ENCODE assay signal across 1 cellular context in the genomic region with DNA sequence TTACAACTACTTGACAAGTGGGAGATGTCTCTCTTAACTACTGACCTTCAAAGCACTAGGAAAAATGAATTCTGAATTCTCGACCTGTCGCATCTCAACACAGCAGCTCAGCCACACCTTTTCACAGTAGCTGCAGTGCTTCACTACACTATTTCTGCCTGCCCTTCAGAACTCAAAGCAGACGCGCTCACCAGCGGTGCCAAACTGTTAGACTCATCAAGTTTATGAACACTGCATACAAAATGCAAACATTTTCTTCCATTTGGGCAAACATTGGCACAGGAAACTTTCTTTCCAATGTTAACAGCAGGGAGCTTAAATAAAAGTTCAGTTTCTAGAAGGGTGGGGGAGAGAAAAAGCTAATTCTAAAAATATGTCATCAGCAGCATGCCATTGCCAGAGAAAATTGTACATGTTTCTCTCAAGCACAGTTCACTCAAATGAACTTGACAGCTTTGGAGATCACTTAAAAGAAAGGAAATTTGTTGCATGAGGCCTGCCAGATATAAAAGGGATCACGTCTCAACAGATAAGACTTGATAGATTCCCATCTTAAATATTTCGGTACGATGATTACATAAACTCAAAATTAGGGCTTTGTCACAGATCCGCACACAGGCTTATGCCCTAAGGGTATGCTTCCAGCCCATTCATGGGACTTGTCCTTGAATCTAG.
TF ChIP-seq lines count a peak whose summit lies in the region.

No MANE protein-coding gene starts in this region.

TF ChIP-seq in HEK293, 187 proteins besides CTCF, POLR2A, EP300 and RAD21 (continued from another document and continues in another):
- TF ChIP-seq, protein P1, sequence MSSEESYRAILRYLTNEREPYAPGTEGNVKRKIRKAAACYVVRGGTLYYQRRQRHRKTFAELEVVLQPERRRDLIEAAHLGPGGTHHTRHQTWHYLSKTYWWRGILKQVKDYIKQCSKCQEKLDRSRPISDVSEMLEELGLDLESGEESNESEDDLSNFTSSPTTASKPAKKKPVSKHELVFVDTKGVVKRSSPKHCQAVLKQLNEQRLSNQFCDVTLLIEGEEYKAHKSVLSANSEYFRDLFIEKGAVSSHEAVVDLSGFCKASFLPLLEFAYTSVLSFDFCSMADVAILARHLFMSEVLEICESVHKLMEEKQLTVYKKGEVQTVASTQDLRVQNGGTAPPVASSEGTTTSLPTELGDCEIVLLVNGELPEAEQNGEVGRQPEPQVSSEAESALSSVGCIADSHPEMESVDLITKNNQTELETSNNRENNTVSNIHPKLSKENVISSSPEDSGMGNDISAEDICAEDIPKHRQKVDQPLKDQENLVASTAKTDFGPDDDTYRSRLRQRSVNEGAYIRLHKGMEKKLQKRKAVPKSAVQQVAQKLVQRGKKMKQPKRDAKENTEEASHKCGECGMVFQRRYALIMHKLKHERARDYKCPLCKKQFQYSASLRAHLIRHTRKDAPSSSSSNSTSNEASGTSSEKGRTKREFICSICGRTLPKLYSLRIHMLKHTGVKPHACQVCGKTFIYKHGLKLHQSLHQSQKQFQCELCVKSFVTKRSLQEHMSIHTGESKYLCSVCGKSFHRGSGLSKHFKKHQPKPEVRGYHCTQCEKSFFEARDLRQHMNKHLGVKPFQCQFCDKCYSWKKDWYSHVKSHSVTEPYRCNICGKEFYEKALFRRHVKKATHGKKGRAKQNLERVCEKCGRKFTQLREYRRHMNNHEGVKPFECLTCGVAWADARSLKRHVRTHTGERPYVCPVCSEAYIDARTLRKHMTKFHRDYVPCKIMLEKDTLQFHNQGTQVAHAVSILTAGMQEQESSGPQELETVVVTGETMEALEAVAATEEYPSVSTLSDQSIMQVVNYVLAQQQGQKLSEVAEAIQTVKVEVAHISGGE (tag by site-specific recombination; conservative IDR thresholded peaks at IDR 0.05; ENCODE audit: low read depth) = no peak
- TF ChIP-seq ZNF473 (tag by site-specific recombination; IDR thresholded peaks at IDR 0.05) (no peak), ZNF350 (tag by site-specific recombination; IDR thresholded peaks at IDR 0.05) (no peak), ZNF23 (tag by site-specific recombination; IDR thresholded peaks at IDR 0.05; ENCODE audit: borderline replicate concordance) (no peak), KLF8 (tag by site-specific recombination; IDR thresholded peaks at IDR 0.05) (no peak), ZBTB8A (tag by site-specific recombination; IDR thresholded peaks at IDR 0.05) (peak; percentile 37; the same call in 1 of the 2 replicates), ZNF624 (tag by site-specific recombination; IDR thresholded peaks at IDR 0.05) (no peak), ZSCAN16 (tag by site-specific recombination; IDR thresholded peaks at IDR 0.05) (no peak), ZNF366 (tag by site-specific recombination; conservative IDR thresholded peaks at IDR 0.05) (peak; percentile 46), SALL2 (tag by site-specific recombination; IDR thresholded peaks at IDR 0.05; ENCODE audit: borderline replicate concordance) (no peak), ZNF837 (tag by site-specific recombination; IDR thresholded peaks at IDR 0.05) (no peak), ZXDB (tag by site-specific recombination; IDR thresholded peaks at IDR 0.05) (0 out of 2 replicates have a peak, but pooled peaks have one; percentile 29), ZNF629 (tag by site-specific recombination; IDR thresholded peaks at IDR 0.05) (no peak), ZBTB20 (tag by site-specific recombination; IDR thresholded peaks at IDR 0.05) (no peak), ZNF404 (tag by site-specific recombination; IDR thresholded peaks at IDR 0.05) (no peak), ZNF501 (tag by site-specific recombination; IDR thresholded peaks at IDR 0.05) (no peak), ZNF202 (tag by site-specific recombination; IDR thresholded peaks at IDR 0.05; ENCODE audit: borderline replicate concordance) (no peak), ZNF677 (tag by site-specific recombination; IDR thresholded peaks at IDR 0.05) (no peak), ZFHX2 (tag by site-specific recombination; conservative IDR thresholded peaks at IDR 0.05) (no peak), ZNF776 (tag by site-specific recombination; IDR thresholded peaks at IDR 0.05; ENCODE audit: borderline replicate concordance) (no peak), ZNF239 (tag by site-specific recombination; IDR thresholded peaks at IDR 0.05) (no peak), ZNF426 (tag by site-specific recombination; IDR thresholded peaks at IDR 0.05) (no peak), ZNF433 (tag by site-specific recombination; IDR thresholded peaks at IDR 0.05; ENCODE audit: low read depth) (no peak), ZNF335 (tag by site-specific recombination; conservative IDR thresholded peaks at IDR 0.05) (no peak), ZNF24 (tag by site-specific recombination; IDR thresholded peaks at IDR 0.05) (no peak), ZBTB48 (tag by site-specific recombination; IDR thresholded peaks at IDR 0.05) (no peak), ZNF549 (tag by site-specific recombination; IDR thresholded peaks at IDR 0.05) (no peak), ZNF626 (tag by site-specific recombination; IDR thresholded peaks at IDR 0.05) (no peak), ZNF16 (tag by site-specific recombination; IDR thresholded peaks at IDR 0.05; ENCODE audit: low read depth) (no peak), ZNF610 (tag by site-specific recombination; IDR thresholded peaks at IDR 0.05; ENCODE audit: borderline replicate concordance) (no peak), MEIS1 (CRISPR knock-in tag; IDR thresholded peaks at IDR 0.05; ENCODE audit: borderline replicate concordance) (no peak), IKZF3 (tag by site-specific recombination; IDR thresholded peaks at IDR 0.05) (peak; percentile 19; the same call in 1 of the 2 replicates), SP3 (tag by site-specific recombination; IDR thresholded peaks at IDR 0.05) (no peak), OSR2 (tag by site-specific recombination; IDR thresholded peaks at IDR 0.05) (peak; percentile 6; the same call in 1 of the 2 replicates), GFI1B (tag by site-specific recombination; IDR thresholded peaks at IDR 0.05) (no peak)
- TF ChIP-seq, protein P2, sequence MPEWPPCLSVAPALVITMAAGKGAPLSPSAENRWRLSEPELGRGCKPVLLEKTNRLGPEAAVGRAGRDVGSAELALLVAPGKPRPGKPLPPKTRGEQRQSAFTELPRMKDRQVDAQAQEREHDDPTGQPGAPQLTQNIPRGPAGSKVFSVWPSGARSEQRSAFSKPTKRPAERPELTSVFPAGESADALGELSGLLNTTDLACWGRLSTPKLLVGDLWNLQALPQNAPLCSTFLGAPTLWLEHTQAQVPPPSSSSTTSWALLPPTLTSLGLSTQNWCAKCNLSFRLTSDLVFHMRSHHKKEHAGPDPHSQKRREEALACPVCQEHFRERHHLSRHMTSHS (tag by site-specific recombination; IDR thresholded peaks at IDR 0.05) = no peak
- TF ChIP-seq, protein P3, sequence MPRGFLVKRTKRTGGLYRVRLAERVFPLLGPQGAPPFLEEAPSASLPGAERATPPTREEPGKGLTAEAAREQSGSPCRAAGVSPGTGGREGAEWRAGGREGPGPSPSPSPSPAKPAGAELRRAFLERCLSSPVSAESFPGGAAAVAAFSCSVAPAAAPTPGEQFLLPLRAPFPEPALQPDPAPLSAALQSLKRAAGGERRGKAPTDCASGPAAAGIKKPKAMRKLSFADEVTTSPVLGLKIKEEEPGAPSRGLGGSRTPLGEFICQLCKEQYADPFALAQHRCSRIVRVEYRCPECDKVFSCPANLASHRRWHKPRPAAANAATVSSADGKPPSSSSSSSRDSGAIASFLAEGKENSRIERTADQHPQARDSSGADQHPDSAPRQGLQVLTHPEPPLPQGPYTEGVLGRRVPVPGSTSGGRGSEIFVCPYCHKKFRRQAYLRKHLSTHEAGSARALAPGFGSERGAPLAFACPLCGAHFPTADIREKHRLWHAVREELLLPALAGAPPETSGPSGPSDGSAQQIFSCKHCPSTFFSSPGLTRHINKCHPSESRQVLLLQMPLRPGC (tag by site-specific recombination; IDR thresholded peaks at IDR 0.05) = no peak
- TF ChIP-seq, protein P4, sequence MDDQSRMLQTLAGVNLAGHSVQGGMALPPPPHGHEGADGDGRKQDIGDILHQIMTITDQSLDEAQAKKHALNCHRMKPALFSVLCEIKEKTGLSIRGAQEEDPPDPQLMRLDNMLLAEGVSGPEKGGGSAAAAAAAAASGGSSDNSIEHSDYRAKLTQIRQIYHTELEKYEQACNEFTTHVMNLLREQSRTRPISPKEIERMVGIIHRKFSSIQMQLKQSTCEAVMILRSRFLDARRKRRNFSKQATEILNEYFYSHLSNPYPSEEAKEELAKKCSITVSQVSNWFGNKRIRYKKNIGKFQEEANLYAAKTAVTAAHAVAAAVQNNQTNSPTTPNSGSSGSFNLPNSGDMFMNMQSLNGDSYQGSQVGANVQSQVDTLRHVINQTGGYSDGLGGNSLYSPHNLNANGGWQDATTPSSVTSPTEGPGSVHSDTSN (CRISPR knock-in tag; IDR thresholded peaks at IDR 0.05) = no peak
- TF ChIP-seq, protein P5, sequence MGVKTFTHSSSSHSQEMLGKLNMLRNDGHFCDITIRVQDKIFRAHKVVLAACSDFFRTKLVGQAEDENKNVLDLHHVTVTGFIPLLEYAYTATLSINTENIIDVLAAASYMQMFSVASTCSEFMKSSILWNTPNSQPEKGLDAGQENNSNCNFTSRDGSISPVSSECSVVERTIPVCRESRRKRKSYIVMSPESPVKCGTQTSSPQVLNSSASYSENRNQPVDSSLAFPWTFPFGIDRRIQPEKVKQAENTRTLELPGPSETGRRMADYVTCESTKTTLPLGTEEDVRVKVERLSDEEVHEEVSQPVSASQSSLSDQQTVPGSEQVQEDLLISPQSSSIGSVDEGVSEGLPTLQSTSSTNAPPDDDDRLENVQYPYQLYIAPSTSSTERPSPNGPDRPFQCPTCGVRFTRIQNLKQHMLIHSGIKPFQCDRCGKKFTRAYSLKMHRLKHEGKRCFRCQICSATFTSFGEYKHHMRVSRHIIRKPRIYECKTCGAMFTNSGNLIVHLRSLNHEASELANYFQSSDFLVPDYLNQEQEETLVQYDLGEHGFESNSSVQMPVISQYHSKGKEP (tag by site-specific recombination; IDR thresholded peaks at IDR 0.05) = no peak
- TF ChIP-seq, protein P6, sequence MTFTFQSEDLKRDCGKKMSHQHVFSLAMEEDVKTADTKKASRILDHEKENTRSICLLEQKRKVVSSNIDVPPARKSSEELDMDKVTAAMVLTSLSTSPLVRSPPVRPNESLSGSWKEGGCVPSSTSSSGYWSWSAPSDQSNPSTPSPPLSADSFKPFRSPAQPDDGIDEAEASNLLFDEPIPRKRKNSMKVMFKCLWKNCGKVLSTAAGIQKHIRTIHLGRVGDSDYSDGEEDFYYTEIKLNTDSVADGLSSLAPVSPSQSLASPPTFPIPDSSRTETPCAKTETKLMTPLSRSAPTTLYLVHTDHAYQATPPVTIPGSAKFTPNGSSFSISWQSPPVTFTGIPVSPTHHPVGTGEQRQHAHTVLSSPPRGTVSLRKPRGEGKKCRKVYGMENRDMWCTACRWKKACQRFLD (tag by site-specific recombination; IDR thresholded peaks at IDR 0.05) = no peak
- TF ChIP-seq, protein P7, sequence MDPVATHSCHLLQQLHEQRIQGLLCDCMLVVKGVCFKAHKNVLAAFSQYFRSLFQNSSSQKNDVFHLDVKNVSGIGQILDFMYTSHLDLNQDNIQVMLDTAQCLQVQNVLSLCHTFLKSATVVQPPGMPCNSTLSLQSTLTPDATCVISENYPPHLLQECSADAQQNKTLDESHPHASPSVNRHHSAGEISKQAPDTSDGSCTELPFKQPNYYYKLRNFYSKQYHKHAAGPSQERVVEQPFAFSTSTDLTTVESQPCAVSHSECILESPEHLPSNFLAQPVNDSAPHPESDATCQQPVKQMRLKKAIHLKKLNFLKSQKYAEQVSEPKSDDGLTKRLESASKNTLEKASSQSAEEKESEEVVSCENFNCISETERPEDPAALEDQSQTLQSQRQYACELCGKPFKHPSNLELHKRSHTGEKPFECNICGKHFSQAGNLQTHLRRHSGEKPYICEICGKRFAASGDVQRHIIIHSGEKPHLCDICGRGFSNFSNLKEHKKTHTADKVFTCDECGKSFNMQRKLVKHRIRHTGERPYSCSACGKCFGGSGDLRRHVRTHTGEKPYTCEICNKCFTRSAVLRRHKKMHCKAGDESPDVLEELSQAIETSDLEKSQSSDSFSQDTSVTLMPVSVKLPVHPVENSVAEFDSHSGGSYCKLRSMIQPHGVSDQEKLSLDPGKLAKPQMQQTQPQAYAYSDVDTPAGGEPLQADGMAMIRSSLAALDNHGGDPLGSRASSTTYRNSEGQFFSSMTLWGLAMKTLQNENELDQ (tag by site-specific recombination; IDR thresholded peaks at IDR 0.05; ENCODE audit: low read depth) = no peak
- TF ChIP-seq, protein P8, sequence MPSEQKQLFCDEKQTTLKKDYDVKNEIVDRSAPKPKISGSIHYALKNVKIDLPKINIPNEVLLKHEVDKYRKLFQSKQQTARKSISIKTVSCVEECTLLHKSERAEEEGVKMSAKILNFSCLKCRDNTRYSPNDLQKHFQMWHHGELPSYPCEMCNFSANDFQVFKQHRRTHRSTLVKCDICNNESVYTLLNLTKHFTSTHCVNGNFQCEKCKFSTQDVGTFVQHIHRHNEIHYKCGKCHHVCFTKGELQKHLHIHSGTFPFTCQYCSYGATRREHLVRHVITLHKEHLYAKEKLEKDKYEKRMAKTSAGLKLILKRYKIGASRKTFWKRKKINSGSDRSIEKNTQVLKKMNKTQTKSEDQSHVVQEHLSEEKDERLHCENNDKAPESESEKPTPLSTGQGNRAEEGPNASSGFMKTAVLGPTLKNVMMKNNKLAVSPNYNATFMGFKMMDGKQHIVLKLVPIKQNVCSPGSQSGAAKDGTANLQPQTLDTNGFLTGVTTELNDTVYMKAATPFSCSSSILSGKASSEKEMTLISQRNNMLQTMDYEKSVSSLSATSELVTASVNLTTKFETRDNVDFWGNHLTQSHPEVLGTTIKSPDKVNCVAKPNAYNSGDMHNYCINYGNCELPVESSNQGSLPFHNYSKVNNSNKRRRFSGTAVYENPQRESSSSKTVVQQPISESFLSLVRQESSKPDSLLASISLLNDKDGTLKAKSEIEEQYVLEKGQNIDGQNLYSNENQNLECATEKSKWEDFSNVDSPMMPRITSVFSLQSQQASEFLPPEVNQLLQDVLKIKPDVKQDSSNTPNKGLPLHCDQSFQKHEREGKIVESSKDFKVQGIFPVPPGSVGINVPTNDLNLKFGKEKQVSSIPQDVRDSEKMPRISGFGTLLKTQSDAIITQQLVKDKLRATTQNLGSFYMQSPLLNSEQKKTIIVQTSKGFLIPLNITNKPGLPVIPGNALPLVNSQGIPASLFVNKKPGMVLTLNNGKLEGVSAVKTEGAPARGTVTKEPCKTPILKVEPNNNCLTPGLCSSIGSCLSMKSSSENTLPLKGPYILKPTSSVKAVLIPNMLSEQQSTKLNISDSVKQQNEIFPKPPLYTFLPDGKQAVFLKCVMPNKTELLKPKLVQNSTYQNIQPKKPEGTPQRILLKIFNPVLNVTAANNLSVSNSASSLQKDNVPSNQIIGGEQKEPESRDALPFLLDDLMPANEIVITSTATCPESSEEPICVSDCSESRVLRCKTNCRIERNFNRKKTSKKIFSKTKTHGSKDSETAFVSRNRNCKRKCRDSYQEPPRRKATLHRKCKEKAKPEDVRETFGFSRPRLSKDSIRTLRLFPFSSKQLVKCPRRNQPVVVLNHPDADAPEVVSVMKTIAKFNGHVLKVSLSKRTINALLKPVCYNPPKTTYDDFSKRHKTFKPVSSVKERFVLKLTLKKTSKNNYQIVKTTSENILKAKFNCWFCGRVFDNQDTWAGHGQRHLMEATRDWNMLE (tag by site-specific recombination; conservative IDR thresholded peaks at IDR 0.05; ENCODE audit: low read depth) = no peak
